Comparison of ENCODE assay signal across 14 cellular contexts in the genomic region with DNA sequence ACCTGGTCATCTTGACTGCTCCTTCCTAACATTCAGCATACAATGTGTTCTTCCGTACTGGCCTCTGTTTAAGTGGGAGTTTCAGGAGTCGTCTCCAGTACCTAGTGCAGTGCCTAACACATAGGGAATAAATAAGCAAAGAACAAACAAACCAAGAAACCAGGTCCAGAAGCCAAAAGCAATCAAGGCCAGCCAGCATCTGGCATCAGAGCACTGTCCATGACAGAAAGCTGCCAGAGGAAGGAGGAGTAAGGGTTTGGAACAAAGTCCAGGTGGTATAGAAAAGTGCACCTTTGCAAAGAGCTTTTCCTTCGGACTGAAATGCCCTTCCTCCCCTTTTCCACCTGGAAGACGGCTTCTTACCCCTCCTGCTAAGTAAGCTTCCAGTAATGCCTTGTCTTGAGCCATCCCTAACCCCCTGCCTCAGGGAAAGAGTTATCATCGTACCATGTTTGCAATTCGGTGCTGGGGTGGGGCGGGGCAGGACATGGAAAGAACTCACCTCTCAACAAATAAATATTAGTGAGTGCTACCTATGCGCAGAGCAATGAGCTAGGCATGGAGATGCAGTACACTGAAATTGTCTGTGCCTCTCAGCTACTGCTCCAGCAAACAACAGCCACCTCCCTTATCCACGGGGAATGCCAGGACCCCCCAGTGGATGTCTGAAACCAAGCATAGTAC. TPM values are rescaled to one million over a fixed set of nuclear protein-coding genes. Genes with fewer than 3 reads are reported as not detected.
A peak's percentile ranks its signal among the peaks of the same experiment; 100 is the strongest.
DNase-seq lines count a peak whose midpoint lies in the region; ATAC-seq and TF ChIP-seq lines count a peak whose summit lies in the region.
"Had no signal": no experiment of that assay in that cellular context is flagged by ENCODE, and none has a peak within 500 bp of the region (broad histone marks: within the 10 kb centered on the region; RNA-seq: fewer than 3 reads in every experiment).

No MANE protein-coding gene starts in this region.

- no TSS peak for BruUV-seq in MCF 10A (replicated peaks; lab: Mats Ljungman, UMichigan)

- H3K9me3 ChIP-seq in breast epithelium (no peaks in the 10 kb centered on the region), RWPE2 (ENCODE audit: severe bottlenecking) (no peaks in the 10 kb centered on the region)
- H3K9me3 ChIP-seq: stomach had no signal

- no peak for TF ChIP-seq POLR2A in breast epithelium (IDR thresholded peaks at IDR 0.05)

- POLR2A ChIA-PET in MCF 10A (lab: Yijun Ruan, JAX), result interaction anchor here (0.7 to 5.1 kb wide), 16 partner anchors 13 to 1352 kb away, joined by 3 to 75 read pairs (median 5); a partner anchor contains a TSS

- TF ChIP-seq CTCF in MCF 10A (IDR thresholded peaks at IDR 0.05; ENCODE audit: unreplicated experiment), result no peak
- no peak for TF ChIP-seq CTCF in breast epithelium (IDR thresholded peaks at IDR 0.05)
- no peak for TF ChIP-seq CTCF in RWPE2 (IDR thresholded peaks at IDR 0.05; ENCODE audit: poor library complexity, severe bottlenecking)
- no peak for TF ChIP-seq CTCF in coronary artery (IDR thresholded peaks at IDR 0.05)
- no peak for TF ChIP-seq CTCF in brain microvascular endothelial cell (IDR thresholded peaks at IDR 0.05; ENCODE audit: low read depth, low read length, missing control alignments)

- peaks cover 44% of the 10 kb centered on the region for H3K4me1 Mint-ChIP-seq in MCF 10A (ENCODE audit: insufficient read depth, unreplicated experiment)

- peaks cover 2% of the 10 kb centered on the region for H3K36me3 Mint-ChIP-seq in MCF 10A (ENCODE audit: insufficient read depth, unreplicated experiment)
- H3K36me3 Mint-ChIP-seq: brain, mesothelial cell of epicardium had no signal

- intact Hi-C loops in MCF 10A (cut with micrococcal nuclease), result no loop called here
- intact Hi-C loops in breast epithelium (cut with DNase I; ENCODE audit: low total_unique reads), result no loop called here

- ATAC-seq in RWPE2 (ENCODE audit: low read depth), result no peak
- ATAC-seq in GM18519 (IDR thresholded peaks at IDR 0.05; ENCODE audit: low FRiP score, unreplicated experiment), result no peak

- in situ Hi-C loops in brain microvascular endothelial cell (cut with HindIII; ENCODE audit: low pct_ligation_motif_present, low sequenced_read_pairs), result no loop called here

- peak overlapping the region; percentile 61 for H3K4me3 Mint-ChIP-seq in MCF 10A (ENCODE audit: unreplicated experiment)
- H3K4me3 Mint-ChIP-seq: brain, mesothelial cell of epicardium had no signal

- no peaks in the 10 kb centered on the region for H3K9me3 Mint-ChIP-seq in MCF 10A (ENCODE audit: unreplicated experiment)
- H3K9me3 Mint-ChIP-seq: mesothelial cell of epicardium had no signal

- H3K27ac Mint-ChIP-seq in MCF 10A (ENCODE audit: low read depth, unreplicated experiment), result peak overlapping the region; percentile 96
- H3K27ac Mint-ChIP-seq: brain, mesothelial cell of epicardium had no signal

- H3K36me3 ChIP-seq in breast epithelium, result no peaks in the 10 kb centered on the region
- H3K36me3 ChIP-seq in RWPE2 (ENCODE audit: low read depth), result no peaks in the 10 kb centered on the region
- H3K36me3 ChIP-seq in brain microvascular endothelial cell (replicated peaks), result no peaks in the 10 kb centered on the region
- H3K36me3 ChIP-seq: stomach had no signal

- H3K27me3 Mint-ChIP-seq in MCF 10A (ENCODE audit: insufficient read depth, unreplicated experiment), result no peaks in the 10 kb centered on the region

- DNase-seq in MCF 10A (ENCODE audit: unreplicated experiment) (peak; percentile 47), breast epithelium (ENCODE audit: low spot score in 2 of 2) (no peak), RWPE2 (ENCODE audit: low spot score) (no peak), coronary artery (ENCODE audit: low spot score) (peak; percentile 28), SHP77 treated with DMSO at 0.1 percent for 48 hours (lab: John Stamatoyannopoulos, UW) (no peak), brain microvascular endothelial cell (no peak), SKM-1 (lab: John Stamatoyannopoulos, UW; ENCODE audit: unreplicated experiment) (no peak)
- DNase-seq: NCI-H1417 treated with DMSO at 0.1 percent for 48 hours, NCI-H345, occipital lobe, stomach had no signal

- CTCF ChIA-PET in MCF 10A (lab: Yijun Ruan, JAX), result interaction anchor here (0.5 to 3.4 kb wide), 13 partner anchors 9 to 658 kb away, joined by 3 to 21 read pairs (median 4); a partner anchor contains a TSS

- no peaks in the 10 kb centered on the region for H3K27me3 ChIP-seq in breast epithelium
- no peaks in the 10 kb centered on the region for H3K27me3 ChIP-seq in RWPE2 (ENCODE audit: insufficient read depth, poor library complexity, severe bottlenecking)
- peaks cover 1% of the 10 kb centered on the region for H3K27me3 ChIP-seq in brain microvascular endothelial cell (replicated peaks)

- H3K4me1 ChIP-seq in breast epithelium (no peaks in the 10 kb centered on the region), RWPE2 (ENCODE audit: insufficient read depth, poor library complexity, severe bottlenecking) (peaks cover 32% of the 10 kb centered on the region)

- peak overlapping the region in 1 of 2 donors; percentile 33 for H3K27ac ChIP-seq in breast epithelium
- peak overlapping the region; percentile 85 for H3K27ac ChIP-seq in RWPE2 (ENCODE audit: poor library complexity, severe bottlenecking)
- H3K27ac ChIP-seq in coronary artery, result no peak overlapping the region
- no peak overlapping the region for H3K27ac ChIP-seq in brain microvascular endothelial cell
- H3K27ac ChIP-seq: stomach had no signal

- no peak overlapping the region for H3K4me3 ChIP-seq in breast epithelium
- no peak overlapping the region for H3K4me3 ChIP-seq in RWPE2 (ENCODE audit: severe bottlenecking)
- H3K4me3 ChIP-seq in coronary artery, result no peak overlapping the region
- H3K4me3 ChIP-seq in brain microvascular endothelial cell (ENCODE audit: low read depth, low read length), result no peak overlapping the region
- H3K4me3 ChIP-seq: stomach had no signal

RNA-seq across cellular contexts. Expression of a gene that starts 47.6 kb away (rescaled TPM):
- total RNA-seq in MCF 10A (2022) (3.3 and 3.5 TPM in 2 replicates), breast epithelium (1 to 10 TPM in 2 of 3 donors, under 1 TPM in 1; 0.48 to 2.3 (median 2.0) TPM)

RNA-seq across cellular contexts. Expression of a gene that starts 47.8 kb away (rescaled TPM):
- total RNA-seq in MCF 10A (2022), result 16.5 and 23.9 TPM in 2 replicates
- 10 to 100 TPM in 2 of 3 donors, 1 to 10 TPM in 1; 7.0 to 13.8 (median 11.9) TPM for total RNA-seq in breast epithelium

Comparison
In these comparisons a context has a peak if more than half of its experiments do, and no peak if none do; other contexts are left out.
1. DNase-seq: peak in MCF 10A (single experiment) and coronary artery (single experiment); none in breast epithelium (0 of 2), RWPE2 (single experiment), SHP77 treated with DMSO at 0.1 percent for 48 hours (single experiment), brain microvascular endothelial cell (single experiment) and SKM-1 (single experiment).